ENCODE assay signal across 8 cellular contexts in genomic region chr2:205700331-205701132, GRCh38. TPM values are rescaled to one million over a fixed set of nuclear protein-coding genes. Genes with fewer than 3 reads are reported as not detected.
DNase-seq lines count a peak whose midpoint lies in the region; ATAC-seq and TF ChIP-seq lines count a peak whose summit lies in the region.

No MANE protein-coding gene starts in this region.

- peaks cover 83% of the 10 kb centered on the region for H3K4me1 ChIP-seq in HUES6 (ENCODE audit: control insufficient read depth, insufficient read depth, low read length)

- H3K9ac ChIP-seq in HUES6 (ENCODE audit: low read length): peak overlapping the region; percentile 54

- no peaks in the 10 kb centered on the region for H3K9me3 ChIP-seq in HUES6 (ENCODE audit: control insufficient read depth, insufficient read depth, low read depth, low read length)

- peak overlapping the region; percentile 84 for H3K27ac ChIP-seq in HUES6 (ENCODE audit: low read depth, low read length)

- H3K4me3 ChIP-seq in HUES6 (ENCODE audit: low read depth, low read length) (no peak overlapping the region; the same call in 1 of the 2 replicates), astrocyte of the cerebellum (ENCODE audit: low read depth, low read length) (no peak overlapping the region)

- peaks cover 8% of the 10 kb centered on the region; the same call in 1 of the 2 replicates for H3K36me3 ChIP-seq in HUES6 (ENCODE audit: control insufficient read depth, insufficient read depth, low read length)

- in situ Hi-C loops in astrocyte of the cerebellum (cut with HindIII; ENCODE audit: low sequenced_read_pairs): loop anchor here (5.0 kb wide), 1 partner anchor 57 kb away; no protein-coding TSS in a partner anchor

- H3K27me3 ChIP-seq in HUES6 (ENCODE audit: control insufficient read depth, insufficient read depth, low read length): no peaks in the 10 kb centered on the region

- no peak for TF ChIP-seq CTCF in astrocyte of the cerebellum (IDR thresholded peaks at IDR 0.05; ENCODE audit: low read depth, low read length, missing control alignments)

- peak; percentile 79 for ATAC-seq in GM21576 (IDR thresholded peaks at IDR 0.05; ENCODE audit: unreplicated experiment)

- DNase-seq in GM03348 (ENCODE audit: low spot score) (peak; percentile 79), astrocyte of the cerebellum (ENCODE audit: low read depth) (peak; percentile 84), lung microvascular endothelial cell (ENCODE audit: low read depth in 2 of 2) (peak; percentile 48 to 79), NCI-H2196 (lab: John Stamatoyannopoulos, UW; ENCODE audit: unreplicated experiment) (no peak), NCI-H2081 (lab: John Stamatoyannopoulos, UW) (no peak), NCI-H526 (lab: John Stamatoyannopoulos, UW) (no peak)

RNA-seq across cellular contexts. Expression of gene NRP2, which starts 18.2 kb away (rescaled TPM):
- 137 and 163 TPM in 2 replicates for total RNA-seq in lung microvascular endothelial cell

Comparison
In these comparisons a context has a peak if more than half of its experiments do, and no peak if none do; other contexts are left out.
1. DNase-seq: peak in GM03348 (single experiment), astrocyte of the cerebellum (single experiment) and lung microvascular endothelial cell (2 of 2); none in NCI-H2196 (single experiment), NCI-H2081 (0 of 2) and NCI-H526 (0 of 2).